ENCODE assay signal across 12 cellular contexts in the genomic region with DNA sequence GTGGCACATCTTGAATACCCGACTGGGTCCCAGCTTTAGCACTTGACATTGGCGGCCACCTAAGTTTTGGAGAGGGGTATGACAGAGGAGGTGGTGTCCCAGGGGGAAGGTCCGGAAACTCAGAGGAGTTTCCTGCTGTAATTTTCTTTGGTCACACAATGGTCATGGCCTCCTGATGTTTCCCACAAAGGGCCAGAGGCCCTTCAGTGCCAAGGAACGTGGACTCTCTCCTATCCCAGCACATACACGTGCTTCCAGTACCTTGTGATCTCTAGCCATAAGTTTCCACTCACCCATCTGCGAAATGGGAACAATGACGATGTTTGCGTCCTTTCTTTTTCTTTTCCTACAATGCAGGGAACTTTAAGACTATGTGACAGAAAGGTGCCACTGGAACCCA. TPM values are rescaled to one million over a fixed set of nuclear protein-coding genes. Genes with fewer than 3 reads are reported as not detected.
DNase-seq lines count a peak whose midpoint lies in the region; ATAC-seq and TF ChIP-seq lines count a peak whose summit lies in the region.
"Had no signal": no experiment of that assay in that cellular context is flagged by ENCODE, and none has a peak within 500 bp of the region (broad histone marks: within the 10 kb centered on the region; RNA-seq: fewer than 3 reads in every experiment).

No MANE protein-coding gene starts in this region.

- CTCF ChIA-PET in naive thymus-derived CD4-positive, alpha-beta T cell (lab: Charles Lee): interaction anchor here (1.2 to 4.3 kb wide), 2 partner anchors 13 to 24 kb away, joined by 3 to 9 read pairs; partner anchors contain the start of gene CAPN2

- H3K9me3 ChIP-seq in naive thymus-derived CD4-positive, alpha-beta T cell (ENCODE audit: control insufficient read depth in 2 of 3, low read length in 3 of 3): no peaks in the 10 kb centered on the region
- no peaks in the 10 kb centered on the region for H3K9me3 ChIP-seq in vagina
- H3K9me3 ChIP-seq: BE2C had no signal

- H3K27me3 Mint-ChIP-seq in brain: no peaks in the 10 kb centered on the region
- H3K27me3 Mint-ChIP-seq in naive thymus-derived CD4-positive, alpha-beta T cell: no peaks in the 10 kb centered on the region

- no peak for TF ChIP-seq POLR2A in vagina (IDR thresholded peaks at IDR 0.05)

- H3K4me3 ChIP-seq in naive thymus-derived CD4-positive, alpha-beta T cell (ENCODE audit: low read length): no peak overlapping the region
- H3K4me3 ChIP-seq in vagina: no peak overlapping the region

- no peak overlapping the region for H3K4me3 Mint-ChIP-seq in brain
- H3K4me3 Mint-ChIP-seq in naive thymus-derived CD4-positive, alpha-beta T cell: peak overlapping the region in 3 of 10 donors; percentile 26 to 85 (median 49)

- H3K36me3 ChIP-seq in naive thymus-derived CD4-positive, alpha-beta T cell (ENCODE audit: control insufficient read depth in 2 of 3, insufficient read depth in 3 of 3, low read length in 3 of 3): peaks cover 0 to 23% (median 4%) of the 10 kb centered on the region in 3 experiments
- peaks cover 0 to 4% of the 10 kb centered on the region in 2 donors for H3K36me3 ChIP-seq in vagina
- H3K36me3 ChIP-seq: BE2C had no signal

- H3K27ac Mint-ChIP-seq in brain: peak overlapping the region in 4 of 5 experiments; percentile 81 to 98 (median 94)
- H3K27ac Mint-ChIP-seq in naive thymus-derived CD4-positive, alpha-beta T cell: peak overlapping the region in 5 of 9 donors; percentile 11 to 91 (median 26)

- peaks cover 64% of the 10 kb centered on the region for H3K36me3 Mint-ChIP-seq in brain
- H3K36me3 Mint-ChIP-seq in naive thymus-derived CD4-positive, alpha-beta T cell: peaks cover 12 to 65% (median 41%) of the 10 kb centered on the region in 5 donors

- H3K4me1 Mint-ChIP-seq in brain: peaks cover 45% of the 10 kb centered on the region
- H3K4me1 Mint-ChIP-seq in naive thymus-derived CD4-positive, alpha-beta T cell: peaks cover 43 to 82% (median 70%) of the 10 kb centered on the region in 7 donors

- DNase-seq in left ventricle myocardium superior: no peak
- DNase-seq in Right ventricle myocardium superior: no peak
- no peak for DNase-seq in naive thymus-derived CD4-positive, alpha-beta T cell
- DNase-seq in vagina (ENCODE audit: extremely low spot score in 2 of 2): no peak
- no peak for DNase-seq in kidney glomerular epithelial cell (lab: John Stamatoyannopoulos, UW)
- no peak for DNase-seq in ecto neural progenitor cell (ENCODE audit: low spot score)
- DNase-seq: activated gamma-delta T cell; BE2C; NCI-H510A; stimulated activated naive CD4-positive, alpha-beta T cell had no signal

- H3K4me1 ChIP-seq in naive thymus-derived CD4-positive, alpha-beta T cell (ENCODE audit: control insufficient read depth in 2 of 2, insufficient read depth in 2 of 2, low read length in 2 of 2): peaks cover 18 to 56% of the 10 kb centered on the region in 2 donors
- H3K4me1 ChIP-seq in vagina: peaks cover 80% of the 10 kb centered on the region

- no peaks in the 10 kb centered on the region for H3K9me3 Mint-ChIP-seq in brain
- H3K9me3 Mint-ChIP-seq in naive thymus-derived CD4-positive, alpha-beta T cell: no peaks in the 10 kb centered on the region

- no peak overlapping the region for H3K27ac ChIP-seq in naive thymus-derived CD4-positive, alpha-beta T cell (ENCODE audit: low read depth, low read length)
- peak overlapping the region; percentile 81 for H3K27ac ChIP-seq in vagina

- intact Hi-C loops in left ventricle myocardium superior (cut with micrococcal nuclease) (no loop called here), Right ventricle myocardium superior (cut with DNase I) (no loop called here), vagina (cut with DNase I) (no loop called here)
- intact Hi-C loops in naive thymus-derived CD4-positive, alpha-beta T cell (cut with micrococcal nuclease): no loop called here

- TF ChIP-seq CTCF in brain (conservative IDR thresholded peaks at IDR 0.05) (no peak), vagina (IDR thresholded peaks at IDR 0.05) (no peak)

- POLR2A ChIA-PET in naive thymus-derived CD4-positive, alpha-beta T cell (lab: Charles Lee): interaction anchor here (7.5 kb wide), 1 partner anchor 8 kb away, joined by 38 read pairs; no protein-coding TSS in a partner anchor

- no peaks in the 10 kb centered on the region for H3K27me3 ChIP-seq in naive thymus-derived CD4-positive, alpha-beta T cell (ENCODE audit: control insufficient read depth in 2 of 2, insufficient read depth in 2 of 2, low read length in 2 of 2)
- no peaks in the 10 kb centered on the region for H3K27me3 ChIP-seq in vagina
- H3K27me3 ChIP-seq: BE2C had no signal

- peak; percentile 7 for ATAC-seq in left ventricle myocardium superior
- ATAC-seq in Right ventricle myocardium superior (ENCODE audit: poor library complexity): no peak
- ATAC-seq in naive thymus-derived CD4-positive, alpha-beta T cell: no peak
- ATAC-seq in HG03108 (IDR thresholded peaks at IDR 0.05; ENCODE audit: unreplicated experiment): no peak

RNA-seq across cellular contexts. Expression of gene CAPN2, which starts 13.2 kb away (rescaled TPM):
- total RNA-seq in left ventricle myocardium superior (76.9 TPM), Right ventricle myocardium superior (72.6 TPM), vagina (208 TPM)
- 69.0 TPM for polyA plus RNA-seq in brain (ENCODE audit: insufficient read depth, low read depth, low replicate concordance)
- total RNA-seq in naive thymus-derived CD4-positive, alpha-beta T cell: 100 to 1,000 TPM in 3 of 5 experiments, 10 to 100 TPM in 2; 86.1 to 195 (median 117) TPM
- polyA plus RNA-seq in naive thymus-derived CD4-positive, alpha-beta T cell: 10 to 100 TPM; 57.6 to 96.2 TPM
